In the genomic region with DNA sequence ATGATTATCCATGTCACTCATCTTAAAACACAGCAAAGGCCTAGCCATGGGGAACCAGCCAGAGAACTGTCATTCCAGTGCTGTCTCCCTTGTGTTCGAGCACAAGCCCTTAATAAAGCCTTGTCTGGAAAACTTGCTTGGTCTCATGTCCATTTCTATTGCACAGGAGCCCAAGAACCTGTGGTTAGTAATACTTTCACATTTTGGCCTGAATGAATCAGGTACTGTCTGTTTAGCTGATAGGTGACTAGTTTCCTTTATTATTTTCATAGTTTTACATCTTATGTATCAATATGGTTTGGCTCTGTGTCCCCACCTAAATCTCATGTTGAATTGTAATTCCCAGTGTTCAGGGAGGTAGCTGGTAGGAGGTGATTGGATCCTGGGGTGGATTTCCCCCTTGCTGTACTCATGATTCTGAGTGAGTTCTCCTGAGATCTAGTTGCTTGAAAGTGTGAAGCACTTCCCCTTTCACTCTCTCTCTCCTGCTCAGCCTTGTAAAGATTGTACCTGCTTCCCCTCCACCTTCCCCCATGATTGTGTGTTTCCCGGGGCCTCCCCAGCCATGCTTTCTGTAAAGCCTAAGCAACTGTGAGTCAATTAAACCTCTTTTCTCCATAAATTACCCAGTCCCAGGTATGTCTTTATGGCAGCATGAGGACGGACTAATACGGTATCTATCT, we compare ENCODE assay signal across 18 cellular contexts. TPM values are rescaled to one million over a fixed set of nuclear protein-coding genes. Genes with fewer than 3 reads are reported as not detected.
DNase-seq lines count a peak whose midpoint lies in the region; ATAC-seq and TF ChIP-seq lines count a peak whose summit lies in the region.
"Not testable (repeated sequence)": the region's sequence is repeated elsewhere in the genome, so short reads cannot be mapped to it uniquely, and the experiment has no call there.
"Had no signal": no experiment of that assay in that cellular context is flagged by ENCODE, and none has a peak within 500 bp of the region (broad histone marks: within the 10 kb centered on the region; RNA-seq: fewer than 3 reads in every experiment).

No MANE protein-coding gene starts in this region.

- not testable (repeated sequence) for H3K4me1 Mint-ChIP-seq in activated naive CD4-positive, alpha-beta T cell treated with anti-CD3 and anti-CD28 coated beads for 36 hours (ENCODE audit: low read depth)

- not testable (repeated sequence) for H3K4me3 ChIP-seq in GM12865 (ENCODE audit: low read depth, low read length)

- H3K27me3 Mint-ChIP-seq in activated naive CD4-positive, alpha-beta T cell treated with anti-CD3 and anti-CD28 coated beads for 36 hours (ENCODE audit: low read depth) = not testable (repeated sequence)

- CTCF ChIA-PET in activated naive CD4-positive, alpha-beta T cell treated with anti-CD3 and anti-CD28 coated beads for 36 hours (lab: Charles Lee) = not testable (repeated sequence)

- H3K36me3 Mint-ChIP-seq in activated naive CD4-positive, alpha-beta T cell treated with anti-CD3 and anti-CD28 coated beads for 36 hours (ENCODE audit: low read depth) = not testable (repeated sequence)

- ATAC-seq in GM18868 (IDR thresholded peaks at IDR 0.05; ENCODE audit: unreplicated experiment) (peak; percentile 99), GM19438 (IDR thresholded peaks at IDR 0.05; ENCODE audit: low read depth, unreplicated experiment) (peak; percentile 93), GM21576 (IDR thresholded peaks at IDR 0.05; ENCODE audit: unreplicated experiment) (peak; percentile 94), HG02840 (IDR thresholded peaks at IDR 0.05; ENCODE audit: low FRiP score, unreplicated experiment) (peak; percentile 86), HG03097 (IDR thresholded peaks at IDR 0.05; ENCODE audit: low FRiP score, unreplicated experiment) (peak; percentile 95), HG03460 (IDR thresholded peaks at IDR 0.05; ENCODE audit: unreplicated experiment) (peak; percentile 85)

- not testable (repeated sequence) for H3K27ac Mint-ChIP-seq in activated naive CD4-positive, alpha-beta T cell treated with anti-CD3 and anti-CD28 coated beads for 36 hours

- intact Hi-C loops in activated naive CD4-positive, alpha-beta T cell treated with anti-CD3 and anti-CD28 coated beads for 36 hours (cut with micrococcal nuclease) = not testable (repeated sequence)

- H3K4me3 Mint-ChIP-seq in activated naive CD4-positive, alpha-beta T cell treated with anti-CD3 and anti-CD28 coated beads for 36 hours = not testable (repeated sequence)

- peak; percentile 35 for DNase-seq in GM12865 (ENCODE audit: low read depth)
- DNase-seq in activated naive CD4-positive, alpha-beta T cell treated with anti-CD3 and anti-CD28 coated beads for 36 hours = peak; percentile 17

- TF ChIP-seq CTCF in GM12865 (IDR thresholded peaks at IDR 0.05; ENCODE audit: insufficient read depth, low read depth, low read length, missing control alignments) = not testable (repeated sequence)

- H3K9me3 Mint-ChIP-seq in activated naive CD4-positive, alpha-beta T cell treated with anti-CD3 and anti-CD28 coated beads for 36 hours = not testable (repeated sequence)

RNA-seq across cellular contexts. Expression of a gene that starts 17.4 kb away (rescaled TPM):
- not detected for total RNA-seq in activated naive CD4-positive, alpha-beta T cell treated with anti-CD3 and anti-CD28 coated beads for 36 hours
- total RNA-seq: activated CD8-positive, alpha-beta memory T cell treated with anti-CD3 and anti-CD28 coated beads, Interleukin-2, amount 10 ng/mL, durations not matched to agents 7 days and 5 days; activated naive CD8-positive, alpha-beta T cell treated with anti-CD3 and anti-CD28 coated beads for 36 hours; chondrocyte; esophagus muscularis mucosa; gastroesophageal sphincter; HT1080; lung; PC-3; stomach had no signal

RNA-seq across cellular contexts. Expression of a gene that starts 25.1 kb away (rescaled TPM):
- total RNA-seq in activated naive CD4-positive, alpha-beta T cell treated with anti-CD3 and anti-CD28 coated beads for 36 hours = not detected
- total RNA-seq: activated CD8-positive, alpha-beta memory T cell treated with anti-CD3 and anti-CD28 coated beads, Interleukin-2, amount 10 ng/mL, durations not matched to agents 7 days and 5 days; activated naive CD8-positive, alpha-beta T cell treated with anti-CD3 and anti-CD28 coated beads for 36 hours; chondrocyte; esophagus muscularis mucosa; gastroesophageal sphincter; HT1080; kidney; lung; PC-3; stomach had no signal

RNA-seq across cellular contexts. Expression of a gene that starts 45.2 kb away (rescaled TPM):
- not detected for total RNA-seq in activated naive CD4-positive, alpha-beta T cell treated with anti-CD3 and anti-CD28 coated beads for 36 hours
- total RNA-seq: activated CD8-positive, alpha-beta memory T cell treated with anti-CD3 and anti-CD28 coated beads, Interleukin-2, amount 10 ng/mL, durations not matched to agents 7 days and 5 days; activated naive CD8-positive, alpha-beta T cell treated with anti-CD3 and anti-CD28 coated beads for 36 hours; chondrocyte; esophagus muscularis mucosa; gastroesophageal sphincter; HT1080; kidney; lung; PC-3; stomach had no signal

RNA-seq across cellular contexts. Expression of a gene that starts 52.4 kb away (rescaled TPM):
- total RNA-seq in activated naive CD4-positive, alpha-beta T cell treated with anti-CD3 and anti-CD28 coated beads for 36 hours = not detected
- total RNA-seq: activated CD8-positive, alpha-beta memory T cell treated with anti-CD3 and anti-CD28 coated beads, Interleukin-2, amount 10 ng/mL, durations not matched to agents 7 days and 5 days; activated naive CD8-positive, alpha-beta T cell treated with anti-CD3 and anti-CD28 coated beads for 36 hours; chondrocyte; esophagus muscularis mucosa; HT1080; kidney; lung; PC-3 had no signal
